In the genomic region with DNA sequence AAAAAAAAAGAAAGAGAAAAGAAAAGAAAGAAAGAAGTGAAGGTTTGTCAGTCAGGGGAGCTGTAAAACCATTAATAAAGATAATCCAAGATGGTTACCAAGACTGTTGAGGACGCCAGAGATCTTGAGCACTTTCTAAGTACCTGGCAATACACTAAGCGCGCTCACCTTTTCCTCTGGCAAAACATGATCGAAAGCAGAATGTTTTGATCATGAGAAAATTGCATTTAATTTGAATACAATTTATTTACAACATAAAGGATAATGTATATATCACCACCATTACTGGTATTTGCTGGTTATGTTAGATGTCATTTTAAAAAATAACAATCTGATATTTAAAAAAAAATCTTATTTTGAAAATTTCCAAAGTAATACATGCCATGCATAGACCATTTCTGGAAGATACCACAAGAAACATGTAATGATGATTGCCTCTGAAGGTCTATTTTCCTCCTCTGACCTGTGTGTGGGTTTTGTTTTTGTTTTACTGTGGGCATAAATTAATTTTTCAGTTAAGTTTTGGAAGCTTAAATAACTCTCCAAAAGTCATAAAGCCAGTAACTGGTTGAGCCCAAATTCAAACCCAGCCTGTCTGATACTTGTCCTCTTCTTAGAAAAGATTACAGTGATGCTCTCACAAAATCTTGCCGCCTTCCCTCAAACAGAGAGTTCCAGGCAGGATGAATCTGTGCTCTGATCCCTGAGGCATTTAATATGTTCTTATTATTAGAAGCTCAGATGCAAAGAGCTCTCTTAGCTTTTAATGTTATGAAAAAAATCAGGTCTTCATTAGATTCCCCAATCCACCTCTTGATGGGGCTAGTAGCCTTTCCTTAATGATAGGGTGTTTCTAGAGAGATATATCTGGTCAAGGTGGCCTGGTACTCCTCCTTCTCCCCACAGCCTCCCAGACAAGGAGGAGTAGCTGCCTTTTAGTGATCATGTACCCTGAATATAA, we compare ENCODE assay signal across 8 cellular contexts. TPM values are rescaled to one million over a fixed set of nuclear protein-coding genes. Genes with fewer than 3 reads are reported as not detected.
A peak's percentile ranks its signal among the peaks of the same experiment; 100 is the strongest.
DNase-seq lines count a peak whose midpoint lies in the region; ATAC-seq, FAIRE-seq and TF ChIP-seq lines count a peak whose summit lies in the region.

No MANE protein-coding gene starts in this region.

- peaks cover 87% of the 10 kb centered on the region for H3K36me3 Mint-ChIP-seq in effector memory CD8-positive, alpha-beta T cell (ENCODE audit: insufficient read depth)
- H3K36me3 Mint-ChIP-seq in osteocyte (ENCODE audit: unreplicated experiment), result peaks cover 38% of the 10 kb centered on the region

- TF ChIP-seq CTCF in AG10803 (conservative IDR thresholded peaks at IDR 0.05; ENCODE audit: low read length) (peak; percentile 52), osteocyte (IDR thresholded peaks at IDR 0.05) (peak; percentile 45)

- H3K4me1 Mint-ChIP-seq in effector memory CD8-positive, alpha-beta T cell (ENCODE audit: low read depth in 2 of 2), result peaks cover 52 to 78% of the 10 kb centered on the region in 2 donors
- H3K4me1 Mint-ChIP-seq in osteocyte (ENCODE audit: unreplicated experiment), result peaks cover 39% of the 10 kb centered on the region

- no peak for FAIRE-seq in GM12892 (lab: Jason Lieb, UNC)

- H3K9me3 Mint-ChIP-seq in effector memory CD8-positive, alpha-beta T cell, result no peaks in the 10 kb centered on the region
- H3K9me3 Mint-ChIP-seq in osteocyte (ENCODE audit: unreplicated experiment), result no peaks in the 10 kb centered on the region

- DNase-seq in AG10803 (ENCODE audit: low read depth), result peak; percentile 40
- DNase-seq in GM12892 (ENCODE audit: insufficient read length), result no peak
- peak; percentile 42 for DNase-seq in RPMI7951 (ENCODE audit: low read depth)
- peak in 1 of 3 experiments; percentile 33 for DNase-seq in effector memory CD8-positive, alpha-beta T cell
- DNase-seq in osteocyte (ENCODE audit: extremely low spot score, unreplicated experiment), result no peak
- DNase-seq in nucleus accumbens (lab: John Stamatoyannopoulos, UW), result no peak
- DNase-seq in NCI-H1930 (lab: John Stamatoyannopoulos, UW), result no peak
- no peak for DNase-seq in ureter (ENCODE audit: low spot score)

- H3K4me3 Mint-ChIP-seq in effector memory CD8-positive, alpha-beta T cell, result peak overlapping the region; percentile 100
- H3K4me3 Mint-ChIP-seq in osteocyte (ENCODE audit: unreplicated experiment), result peak overlapping the region; percentile 92

- H3K4me3 ChIP-seq in AG10803 (ENCODE audit: low read length), result peak overlapping the region; percentile 83

- no peaks in the 10 kb centered on the region for H3K27me3 Mint-ChIP-seq in effector memory CD8-positive, alpha-beta T cell
- H3K27me3 Mint-ChIP-seq in osteocyte (ENCODE audit: unreplicated experiment), result no peaks in the 10 kb centered on the region

- ATAC-seq in effector memory CD8-positive, alpha-beta T cell (replicated peaks), result no peak

- H3K27ac Mint-ChIP-seq in effector memory CD8-positive, alpha-beta T cell, result peak overlapping the region; percentile 100
- H3K27ac Mint-ChIP-seq in osteocyte (ENCODE audit: unreplicated experiment), result peak overlapping the region; percentile 100

- peak; percentile 55 for TF ChIP-seq POLR2A in GM12892 (IDR thresholded peaks at IDR 0.05; ENCODE audit: low read depth, low read length)

RNA-seq across cellular contexts. Expression of gene B2M, which starts 2.0 kb away (rescaled TPM):
- polyA plus RNA-seq in GM12892 (2012; ENCODE audit: missing spikeins), result 10,745 TPM
- 9,682 and 10,210 TPM in 2 replicates for total RNA-seq in RPMI7951 (2014; rRNA removed; shearing (Covaris generic))
- 1,535 and 1,733 TPM in 2 replicates for total RNA-seq in osteocyte
- 1,566 TPM for total RNA-seq in ureter

RNA-seq across cellular contexts. Expression of gene PATL2, which starts 2.2 kb away (rescaled TPM):
- 12.6 TPM for polyA plus RNA-seq in GM12892 (2012; ENCODE audit: missing spikeins)
- 0.20 and 1.1 TPM in 2 replicates for total RNA-seq in RPMI7951 (2014; rRNA removed; shearing (Covaris generic))
- total RNA-seq in osteocyte (0.24 and 0.40 TPM in 2 replicates), ureter (4.0 TPM)

RNA-seq across cellular contexts. Expression of gene TRIM69, which starts 23.0 kb away (rescaled TPM):
- 41.6 TPM for polyA plus RNA-seq in GM12892 (2012; ENCODE audit: missing spikeins)
- total RNA-seq in RPMI7951 (2014; rRNA removed; shearing (Covaris generic)), result 10.5 and 13.9 TPM in 2 replicates
- total RNA-seq in osteocyte, result 13.6 and 17.6 TPM in 2 replicates
- total RNA-seq in ureter, result 25.7 TPM

RNA-seq across cellular contexts. Expression of gene SPG11, which starts 49.8 kb away (rescaled TPM):
- 47.6 TPM for polyA plus RNA-seq in GM12892 (2012; ENCODE audit: missing spikeins)
- 44.6 and 50.5 TPM in 2 replicates for total RNA-seq in RPMI7951 (2014; rRNA removed; shearing (Covaris generic))
- total RNA-seq in osteocyte (58.1 and 79.1 TPM in 2 replicates), ureter (155 TPM)

Comparison
In these comparisons a context has a peak if more than half of its experiments do, and no peak if none do; other contexts are left out.
1. DNase-seq: peak in AG10803 (single experiment) and RPMI7951 (single experiment); none in GM12892 (single experiment), osteocyte (single experiment), nucleus accumbens (0 of 56), NCI-H1930 (0 of 2) and ureter (single experiment).